10 cellular contexts compared by ENCODE assay signal in the genomic region with DNA sequence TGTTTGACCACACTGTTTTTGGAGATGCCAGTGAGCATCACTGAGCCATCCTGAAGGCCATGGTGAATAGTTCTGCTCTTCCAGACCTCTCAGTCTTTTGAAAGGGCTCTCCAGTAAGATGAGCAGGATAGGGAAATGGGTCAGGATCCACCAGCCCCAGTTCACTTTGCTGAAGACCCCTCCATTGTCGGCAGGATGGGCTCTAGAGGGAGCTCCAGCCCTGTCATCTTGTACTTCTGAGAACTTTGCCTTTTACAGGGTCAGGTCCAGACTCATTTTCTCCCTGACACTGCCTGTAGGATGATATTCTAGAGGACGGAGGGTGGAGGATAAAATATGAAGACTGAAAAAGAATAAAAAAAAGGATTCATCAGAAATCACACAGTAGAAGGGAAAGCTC.
DNase-seq lines count a peak whose midpoint lies in the region; ATAC-seq and TF ChIP-seq lines count a peak whose summit lies in the region.
"Had no signal": no experiment of that assay in that cellular context is flagged by ENCODE, and none has a peak within 500 bp of the region (broad histone marks: within the 10 kb centered on the region; RNA-seq: fewer than 3 reads in every experiment).

No MANE protein-coding gene starts in this region.

- peak; percentile 52; the same call in 2 of the 3 replicates for ATAC-seq in SK-N-SH treated with all-trans-retinoic acid at 6 μM for 48 hours
- ATAC-seq in GM19455 (IDR thresholded peaks at IDR 0.05; ENCODE audit: unreplicated experiment): no peak
- no peak for ATAC-seq in HG02678 (IDR thresholded peaks at IDR 0.05; ENCODE audit: unreplicated experiment)
- ATAC-seq in GM21619 (IDR thresholded peaks at IDR 0.05; ENCODE audit: unreplicated experiment): no peak
- no peak for ATAC-seq in HG02763 (IDR thresholded peaks at IDR 0.05; ENCODE audit: unreplicated experiment)

- DNase-seq in NCI-H1092 (lab: John Stamatoyannopoulos, UW) (peak; percentile 60), midbrain (lab: John Stamatoyannopoulos, UW) (peak; percentile 29)
- DNase-seq: activated T-cell treated with anti-CD3 and anti-CD28 coated beads, Interleukin-2, amount 50 U/mL, for 1 hour; SW 1271 had no signal

- peak; percentile 32 for TF ChIP-seq CTCF in GM12873 (IDR thresholded peaks at IDR 0.05; ENCODE audit: insufficient read depth, low read depth, low read length, missing control alignments)

TF ChIP-seq in SK-N-SH treated with all-trans-retinoic acid at 6 μM for 48 hours, 23 proteins besides CTCF, POLR2A, EP300 and RAD21:
- TF ChIP-seq, protein P1, sequence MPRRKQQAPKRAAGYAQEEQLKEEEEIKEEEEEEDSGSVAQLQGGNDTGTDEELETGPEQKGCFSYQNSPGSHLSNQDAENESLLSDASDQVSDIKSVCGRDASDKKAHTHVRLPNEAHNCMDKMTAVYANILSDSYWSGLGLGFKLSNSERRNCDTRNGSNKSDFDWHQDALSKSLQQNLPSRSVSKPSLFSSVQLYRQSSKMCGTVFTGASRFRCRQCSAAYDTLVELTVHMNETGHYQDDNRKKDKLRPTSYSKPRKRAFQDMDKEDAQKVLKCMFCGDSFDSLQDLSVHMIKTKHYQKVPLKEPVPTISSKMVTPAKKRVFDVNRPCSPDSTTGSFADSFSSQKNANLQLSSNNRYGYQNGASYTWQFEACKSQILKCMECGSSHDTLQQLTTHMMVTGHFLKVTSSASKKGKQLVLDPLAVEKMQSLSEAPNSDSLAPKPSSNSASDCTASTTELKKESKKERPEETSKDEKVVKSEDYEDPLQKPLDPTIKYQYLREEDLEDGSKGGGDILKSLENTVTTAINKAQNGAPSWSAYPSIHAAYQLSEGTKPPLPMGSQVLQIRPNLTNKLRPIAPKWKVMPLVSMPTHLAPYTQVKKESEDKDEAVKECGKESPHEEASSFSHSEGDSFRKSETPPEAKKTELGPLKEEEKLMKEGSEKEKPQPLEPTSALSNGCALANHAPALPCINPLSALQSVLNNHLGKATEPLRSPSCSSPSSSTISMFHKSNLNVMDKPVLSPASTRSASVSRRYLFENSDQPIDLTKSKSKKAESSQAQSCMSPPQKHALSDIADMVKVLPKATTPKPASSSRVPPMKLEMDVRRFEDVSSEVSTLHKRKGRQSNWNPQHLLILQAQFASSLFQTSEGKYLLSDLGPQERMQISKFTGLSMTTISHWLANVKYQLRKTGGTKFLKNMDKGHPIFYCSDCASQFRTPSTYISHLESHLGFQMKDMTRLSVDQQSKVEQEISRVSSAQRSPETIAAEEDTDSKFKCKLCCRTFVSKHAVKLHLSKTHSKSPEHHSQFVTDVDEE (CRISPR knock-in tag; IDR thresholded peaks at IDR 0.05): no peak
- TF ChIP-seq ZNF70 (CRISPR knock-in tag; IDR thresholded peaks at IDR 0.05): peak; percentile 83
